In the genomic region with DNA sequence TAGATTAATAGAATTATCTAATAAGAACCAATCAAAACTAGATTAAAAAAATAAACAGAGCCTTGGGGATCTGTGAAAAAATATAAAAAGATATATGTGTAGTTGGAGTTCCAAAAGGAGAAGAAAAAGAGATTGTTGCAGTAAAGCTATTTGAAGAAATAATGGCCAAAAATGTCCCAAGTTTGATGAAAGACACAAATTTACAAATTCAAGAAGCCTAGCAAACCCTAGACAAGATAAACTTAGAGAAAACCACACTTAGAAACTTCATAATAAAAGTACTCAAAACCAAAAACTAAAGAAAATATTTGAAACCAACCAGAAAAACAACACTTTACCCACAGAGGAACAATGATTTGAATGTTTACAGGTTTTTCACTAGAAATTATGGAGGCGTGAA, we compare ENCODE assay signal across 9 cellular contexts.
"Had no signal": no experiment of that assay in that cellular context is flagged by ENCODE, and none has a peak within 500 bp of the region (broad histone marks: within the 10 kb centered on the region; RNA-seq: fewer than 3 reads in every experiment).

No MANE protein-coding gene starts in this region.

- H3K4me3 ChIP-seq: K562 had no signal

- ATAC-seq: HepG2, K562 had no signal

- H3K27ac ChIP-seq: HL-60, KMS-11 had no signal

- DNase-seq: IMR-90, Karpas-422, KBM-7, KG1 had no signal

- FAIRE-seq: HepG2, HTR-8/SVneo, K562 had no signal
